22 cellular contexts compared by ENCODE assay signal in the genomic region with DNA sequence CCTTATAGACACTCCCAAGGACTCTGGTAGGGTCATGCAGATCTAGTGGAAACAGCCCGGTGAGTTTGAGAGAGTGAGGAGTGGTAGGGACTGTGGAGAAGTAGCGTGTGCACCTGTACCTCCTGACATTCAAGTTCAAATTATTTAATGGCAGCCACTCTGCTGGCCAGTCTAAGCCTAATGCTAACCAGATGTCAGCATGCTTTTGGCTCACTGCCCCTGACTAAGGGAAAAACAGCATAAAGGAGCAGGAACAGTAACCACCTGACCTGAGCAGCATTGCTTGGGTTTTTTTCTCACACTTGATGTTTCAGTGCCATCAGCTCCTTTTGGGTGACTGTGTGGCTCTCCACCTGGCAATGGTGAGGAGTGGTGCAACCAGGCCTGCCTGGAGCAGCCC. TPM values are rescaled to one million over a fixed set of nuclear protein-coding genes. Genes with fewer than 3 reads are reported as not detected.
A peak's percentile ranks its signal among the peaks of the same experiment; 100 is the strongest.
DNase-seq lines count a peak whose midpoint lies in the region; ATAC-seq and TF ChIP-seq lines count a peak whose summit lies in the region.
"Had no signal": no experiment of that assay in that cellular context is flagged by ENCODE, and none has a peak within 500 bp of the region (broad histone marks: within the 10 kb centered on the region; RNA-seq: fewer than 3 reads in every experiment).

No MANE protein-coding gene starts in this region.

- H3K27ac ChIP-seq in GM23248 (no peak overlapping the region), left lung (no peak overlapping the region)
- H3K27ac ChIP-seq: C4-2B, ovary, RWPE1, thoracic aorta, VCaP had no signal

- H3K27me3 ChIP-seq in GM23248 (replicated peaks; ENCODE audit: insufficient read depth), result no peaks in the 10 kb centered on the region
- no peaks in the 10 kb centered on the region for H3K27me3 ChIP-seq in left lung
- H3K27me3 ChIP-seq: ovary had no signal

- TF ChIP-seq CTCF in left lung (IDR thresholded peaks at IDR 0.05), result no peak

- H3K4me2 ChIP-seq in GM23248 (ENCODE audit: unreplicated experiment), result no peak overlapping the region

- H3F3A ChIP-seq in GM23248 (ENCODE audit: insufficient read depth), result no peaks in the 10 kb centered on the region

- DNase-seq in AG20443 (ENCODE audit: low spot score) (peak; percentile 70), GM23248 (peak; percentile 74), amniotic epithelial cell (ENCODE audit: low read depth) (peak; percentile 20), left lung (no peak), foreskin melanocyte (no peak)
- no peak for DNase-seq in stimulated activated CD4-positive, alpha-beta T cell treated with anti-CD3 and anti-CD28 coated beads, Interleukin-4, amount 100 ng/mL, for 1 hour
- DNase-seq: activated CD4-positive, alpha-beta T cell treated with anti-CD3 and anti-CD28 coated beads, Interleukin-2, amount 50 U/mL, for 48 hours; DND-41; NCI-H1436 treated with DMSO at 0.1 percent for 48 hours; NK-92 treated with Interleukin-12 subunit alpha and Interleukin-12 subunit beta, amount 100 ng/mL, for 24 hours; ovary; stimulated activated CD4-positive, alpha-beta T cell treated with anti-CD3 and anti-CD28 coated beads, Interleukin-4, amount 100 ng/mL, for 4 hours; stimulated activated CD8-positive, alpha-beta memory T cell treated with anti-CD3 and anti-CD28 coated beads, Interleukin-4, amount 100 ng/mL, for 48 hours; SW 1271 had no signal

- WGBS in GM23248 (ENCODE audit: low coverage in 1 of 2, low lambda C conversion rate in 2 of 2, missing lambda C conversion rate in 2 of 2), 2 experiments, result 51 to 54% methylated on average over 2 of the region's 2 CpGs

- no peak overlapping the region for H2AFZ ChIP-seq in GM23248

- in situ Hi-C loops in GM23248 (cut with MboI), result no loop called here

- H3K79me2 ChIP-seq in GM23248 (ENCODE audit: insufficient read depth), result no peaks in the 10 kb centered on the region

- no peak overlapping the region for H3K9ac ChIP-seq in GM23248

- H3K4me3 ChIP-seq in GM23248 (no peak overlapping the region), left lung (no peak overlapping the region)
- H3K4me3 ChIP-seq: ovary, thoracic aorta had no signal

- H3K36me3 ChIP-seq in GM23248 (ENCODE audit: low read depth) (peaks cover 7% of the 10 kb centered on the region; the same call in 1 of the 2 replicates), left lung (peaks cover 0 to 94% of the 10 kb centered on the region in 2 donors)
- H3K36me3 ChIP-seq: ovary had no signal

- H4K20me1 ChIP-seq in GM23248 (ENCODE audit: insufficient read depth), result no peaks in the 10 kb centered on the region

- H3K4me1 ChIP-seq in GM23248 (ENCODE audit: insufficient read depth) (no peaks in the 10 kb centered on the region), left lung (peaks cover 2 to 8% of the 10 kb centered on the region in 2 donors)

- no peaks in the 10 kb centered on the region for H3K9me2 ChIP-seq in GM23248 (ENCODE audit: insufficient read depth)

- H3K9me3 ChIP-seq in GM23248 (ENCODE audit: low read depth) (no peaks in the 10 kb centered on the region), left lung (no peaks in the 10 kb centered on the region)
- H3K9me3 ChIP-seq: ovary, thoracic aorta had no signal

- intact Hi-C loops in left lung (cut with DNase I), result no loop called here

- ATAC-seq in left lung, result peak; percentile 9
- ATAC-seq in GM19467 (IDR thresholded peaks at IDR 0.05; ENCODE audit: unreplicated experiment), result no peak

RNA-seq across cellular contexts. Expression of a gene that starts 23.8 kb away (rescaled TPM):
- not detected in 2 replicates for total RNA-seq in GM23248 (2014; rRNA removed; shearing (Covaris generic))
- not detected in 2 replicates for polyA plus RNA-seq in GM23248 (2016; fragmentation: Nextera tagmentation; extraction: Ambion mirVana)
- total RNA-seq in left lung, result not detected
- total RNA-seq: chondrocyte, glomerular endothelial cell, thoracic aorta had no signal
- polyA plus RNA-seq: liver had no signal

Comparison
In these comparisons a context has a peak if more than half of its experiments do, and no peak if none do; other contexts are left out.
1. DNase-seq: peak in AG20443 (single experiment), GM23248 (single experiment) and amniotic epithelial cell (single experiment); none in left lung (0 of 2), foreskin melanocyte (single experiment) and stimulated activated CD4-positive, alpha-beta T cell treated with anti-CD3 and anti-CD28 coated beads, Interleukin-4, amount 100 ng/mL, for 1 hour (single experiment).